In genomic region chr15:25783607-25784131, GRCh38 we compare ENCODE assay signal across 8 cellular contexts.
DNase-seq lines count a peak whose midpoint lies in the region; ATAC-seq and TF ChIP-seq lines count a peak whose summit lies in the region.

No MANE protein-coding gene starts in this region.

- 63 to 73% methylated on average over 12 of the region's 12 CpGs for WGBS in sigmoid colon, 2 donors

- intact Hi-C loops in sigmoid colon (cut with DNase I), result no loop called here

- H3K4me3 ChIP-seq in SJSA1 (no peak overlapping the region), cardiac fibroblast (replicated peaks in 1 of 2; ENCODE audit: low read depth in 2 of 2, low read length in 2 of 2) (no peak overlapping the region), sigmoid colon (no peak overlapping the region)
- H3K4me3 ChIP-seq in effector memory CD4-positive, alpha-beta T cell (ENCODE audit: insufficient read depth, low read depth, low read length, poor library complexity, severe bottlenecking), result no peak overlapping the region

- no peaks in the 10 kb centered on the region for H3K27me3 ChIP-seq in SJSA1 (replicated peaks)
- no peaks in the 10 kb centered on the region for H3K27me3 ChIP-seq in sigmoid colon
- H3K27me3 ChIP-seq in effector memory CD4-positive, alpha-beta T cell (replicated peaks; ENCODE audit: control insufficient read depth, insufficient read depth, low read length, poor library complexity, severe bottlenecking), result no peaks in the 10 kb centered on the region

- TF ChIP-seq EP300 in sigmoid colon (IDR thresholded peaks at IDR 0.05), result no peak

- ATAC-seq in GM19351 (IDR thresholded peaks at IDR 0.05; ENCODE audit: unreplicated experiment) (no peak), GM21423 (IDR thresholded peaks at IDR 0.05; ENCODE audit: unreplicated experiment) (no peak)

- TF ChIP-seq CTCF in cardiac fibroblast (IDR thresholded peaks at IDR 0.05; ENCODE audit: low read depth, low read length), result peak; percentile 31
- peak in 1 of 4 experiments; percentile 25 for TF ChIP-seq CTCF in sigmoid colon (IDR thresholded peaks at IDR 0.05)

- no peak for TF ChIP-seq POLR2A in sigmoid colon (IDR thresholded peaks at IDR 0.05)

- DNase-seq in EH (ENCODE audit: low read depth) (peak; percentile 48), SJSA1 (ENCODE audit: low read depth in 1 of 2, low spot score in 2 of 2) (peak; percentile 79 to 83), cardiac fibroblast (ENCODE audit: low read depth in 2 of 2) (peak; percentile 25 to 58), sigmoid colon (peak; percentile 54), NCI-H345 treated with DMSO at 0.1 percent for 48 hours (lab: John Stamatoyannopoulos, UW; ENCODE audit: unreplicated experiment) (no peak)
- DNase-seq in effector memory CD4-positive, alpha-beta T cell, result no peak

- H3K27ac ChIP-seq in SJSA1 (peak overlapping the region; percentile 94), sigmoid colon (peak overlapping the region; percentile 31 to 74 (median 66))
- no peak overlapping the region for H3K27ac ChIP-seq in effector memory CD4-positive, alpha-beta T cell (ENCODE audit: insufficient read depth, low read length, poor library complexity, severe bottlenecking)

- H3K4me1 ChIP-seq in SJSA1 (replicated peaks), result peaks cover 64% of the 10 kb centered on the region
- H3K4me1 ChIP-seq in sigmoid colon, result peaks cover 0 to 51% (median 44%) of the 10 kb centered on the region in 4 donors
- H3K4me1 ChIP-seq in effector memory CD4-positive, alpha-beta T cell (ENCODE audit: control insufficient read depth, insufficient read depth, low read length, poor library complexity, severe bottlenecking), result peaks cover 6% of the 10 kb centered on the region

- H3K9me3 ChIP-seq in SJSA1 (replicated peaks), result no peaks in the 10 kb centered on the region
- H3K9me3 ChIP-seq in sigmoid colon, result no peaks in the 10 kb centered on the region
- H3K9me3 ChIP-seq in effector memory CD4-positive, alpha-beta T cell (ENCODE audit: control insufficient read depth, low read length), result no peaks in the 10 kb centered on the region

- H3K36me3 ChIP-seq in SJSA1 (peaks cover 11% of the 10 kb centered on the region), sigmoid colon (peaks cover 0 to 7% (median 0%) of the 10 kb centered on the region in 4 donors)
- H3K36me3 ChIP-seq in effector memory CD4-positive, alpha-beta T cell (ENCODE audit: control insufficient read depth, insufficient read depth, low read length), result peaks cover 12% of the 10 kb centered on the region

Comparison
In these comparisons a context has a peak if more than half of its experiments do, and no peak if none do; other contexts are left out.
1. DNase-seq: peak in EH (single experiment), SJSA1 (2 of 2), cardiac fibroblast (2 of 2) and sigmoid colon (single experiment); none in effector memory CD4-positive, alpha-beta T cell (0 of 3) and NCI-H345 treated with DMSO at 0.1 percent for 48 hours (single experiment).